Comparison of ENCODE assay signal across 23 cellular contexts in the genomic region with DNA sequence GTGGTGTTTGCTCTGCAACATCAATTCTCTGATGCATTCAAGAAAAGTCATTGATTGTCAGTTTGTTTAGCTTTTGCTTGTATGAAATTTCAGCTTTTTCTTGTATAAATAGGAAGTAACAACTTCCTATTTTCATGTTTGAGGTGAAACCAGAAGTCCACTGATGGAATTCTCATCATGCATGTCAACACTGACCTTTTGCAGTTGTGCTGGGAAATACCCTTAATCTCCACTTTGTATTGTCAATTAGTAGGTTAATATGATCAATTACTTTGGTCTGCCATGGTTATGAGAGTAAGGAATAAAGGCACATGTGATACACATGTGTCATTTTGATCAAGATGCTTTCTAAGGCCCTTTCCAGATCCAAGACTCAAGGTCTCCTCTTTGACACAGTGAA.
"Had no signal": no experiment of that assay in that cellular context is flagged by ENCODE, and none has a peak within 500 bp of the region (broad histone marks: within the 10 kb centered on the region; RNA-seq: fewer than 3 reads in every experiment).

No MANE protein-coding gene starts in this region.

- H3K27me3 ChIP-seq: hepatocyte, ovary, right atrium auricular region, upper lobe of left lung, vagina had no signal

- H3K79me2 ChIP-seq: hepatocyte had no signal

- H3K36me3 ChIP-seq: left ventricle myocardium inferior, ovary, right atrium auricular region, transverse colon, upper lobe of left lung, vagina had no signal

- H3K27ac Mint-ChIP-seq: naive thymus-derived CD4-positive, alpha-beta T cell; natural killer cell treated with Interleukin-12 subunit alpha and Interleukin-12 subunit beta and Interleukin-15 and Interleukin-18, amount 100 ng/mL, for 72 hours; progenitor cell of endocrine pancreas; stimulated activated naive CD8-positive, alpha-beta T cell treated with anti-CD3 and anti-CD28 coated beads, Interleukin-15, amount 100 ng/mL, for 72 hours had no signal

- H2AFZ ChIP-seq: hepatocyte had no signal

- ATAC-seq: mucosa of descending colon; naive thymus-derived CD4-positive, alpha-beta T cell; natural killer cell treated with Interleukin-12 subunit alpha and Interleukin-12 subunit beta and Interleukin-15 and Interleukin-18, amount 100 ng/mL, for 72 hours; sciatic nerve; stimulated activated naive CD8-positive, alpha-beta T cell treated with anti-CD3 and anti-CD28 coated beads, Interleukin-15, amount 100 ng/mL, for 72 hours had no signal

- H3K4me1 Mint-ChIP-seq: naive thymus-derived CD4-positive, alpha-beta T cell; stimulated activated naive CD8-positive, alpha-beta T cell treated with anti-CD3 and anti-CD28 coated beads, Interleukin-15, amount 100 ng/mL, for 72 hours had no signal

- H3K9me3 ChIP-seq: left ventricle myocardium inferior, mucosa of descending colon, ovary, right atrium auricular region, transverse colon, upper lobe of left lung, vagina had no signal

- H3K36me3 Mint-ChIP-seq: naive thymus-derived CD4-positive, alpha-beta T cell; natural killer cell treated with Interleukin-12 subunit alpha and Interleukin-12 subunit beta and Interleukin-15 and Interleukin-18, amount 100 ng/mL, for 72 hours had no signal

- H3K27ac ChIP-seq: hepatocyte, left ventricle myocardium inferior, ovary, right atrium auricular region, skin epidermis, transverse colon, upper lobe of left lung, vagina had no signal

- H3K9me3 Mint-ChIP-seq: natural killer cell treated with Interleukin-12 subunit alpha and Interleukin-12 subunit beta and Interleukin-15 and Interleukin-18, amount 100 ng/mL, for 72 hours; stimulated activated naive CD8-positive, alpha-beta T cell treated with anti-CD3 and anti-CD28 coated beads, Interleukin-15, amount 100 ng/mL, for 72 hours had no signal

- H3K4me3 Mint-ChIP-seq: naive thymus-derived CD4-positive, alpha-beta T cell; natural killer cell treated with Interleukin-12 subunit alpha and Interleukin-12 subunit beta and Interleukin-15 and Interleukin-18, amount 100 ng/mL, for 72 hours; stimulated activated naive CD8-positive, alpha-beta T cell treated with anti-CD3 and anti-CD28 coated beads, Interleukin-15, amount 100 ng/mL, for 72 hours had no signal

- H3K4me3 ChIP-seq: hepatocyte, left ventricle myocardium inferior, lung, mucosa of descending colon, ovary, right atrium auricular region, skin epidermis, transverse colon, upper lobe of left lung, vagina had no signal

- H3K4me2 ChIP-seq: hepatocyte had no signal

- DNase-seq: islet precursor cell; left ventricle myocardium inferior; midbrain; mucosa of descending colon; naive thymus-derived CD4-positive, alpha-beta T cell; ovary; stimulated activated CD4-positive, alpha-beta T cell treated with anti-CD3 and anti-CD28 coated beads, Interleukin-12 subunit alpha, Interleukin-12 subunit beta, amount 100 ng/mL, for 4 hours; stimulated activated CD4-positive, alpha-beta T cell treated with anti-CD3 and anti-CD28 coated beads, Interleukin-15, amount 100 ng/mL, for 24 hours; stimulated activated CD4-positive, alpha-beta T cell treated with anti-CD3 and anti-CD28 coated beads, Interleukin-2, amount 100 ng/mL, for 24 hours; stimulated activated CD4-positive, alpha-beta T cell treated with anti-CD3 and anti-CD28 coated beads, Interleukin-4, amount 100 ng/mL, for 1 hour; stimulated activated naive CD4-positive, alpha-beta T cell treated with Interleukin-2 at 50 U/mL for 16 hours; stimulated activated naive CD8-positive, alpha-beta T cell treated with anti-CD3 and anti-CD28 coated beads, Interleukin-15, amount 100 ng/mL, for 72 hours; substantia nigra; transverse colon; upper lobe of left lung had no signal

- H3K4me1 ChIP-seq: left ventricle myocardium inferior, right atrium auricular region, transverse colon, upper lobe of left lung, vagina had no signal
